In genomic region chr12:12975322-12976077, GRCh38 we compare ENCODE assay signal across 9 cellular contexts. TPM values are rescaled to one million over a fixed set of nuclear protein-coding genes. Genes with fewer than 3 reads are reported as not detected.
A peak's percentile ranks its signal among the peaks of the same experiment; 100 is the strongest.
DNase-seq lines count a peak whose midpoint lies in the region; ATAC-seq, FAIRE-seq and TF ChIP-seq lines count a peak whose summit lies in the region.
"Had no signal": no experiment of that assay in that cellular context is flagged by ENCODE, and none has a peak within 500 bp of the region (broad histone marks: within the 10 kb centered on the region; RNA-seq: fewer than 3 reads in every experiment).

No MANE protein-coding gene starts in this region.

- H3K79me2 ChIP-seq in DND-41 (ENCODE audit: insufficient read depth, low read length) (no peaks in the 10 kb centered on the region), Karpas-422 (ENCODE audit: low read length) (no peaks in the 10 kb centered on the region)

- DNase-seq in DND-41 (no peak), Karpas-422 (peak; percentile 72), astrocyte of the cerebellum (ENCODE audit: low read depth) (no peak), left kidney (ENCODE audit: low read depth, low spot score) (peak; percentile 69), kidney (no peak), frontal cortex (ENCODE audit: low spot score in 2 of 2) (no peak)

- FAIRE-seq in kidney (lab: Jason Lieb, UNC) (no peak), frontal cortex (lab: Jason Lieb, UNC) (no peak)

- H4K20me1 ChIP-seq in DND-41 (ENCODE audit: insufficient read depth, low read length): no peaks in the 10 kb centered on the region
- no peaks in the 10 kb centered on the region for H4K20me1 ChIP-seq in Karpas-422 (ENCODE audit: insufficient read depth, low read depth, low read length)

- H3K9me3 ChIP-seq in DND-41 (ENCODE audit: insufficient read depth, low read length, severe bottlenecking) (peaks cover 8% of the 10 kb centered on the region), Karpas-422 (ENCODE audit: low read length) (no peaks in the 10 kb centered on the region), kidney (ENCODE audit: control insufficient read depth in 1 of 2, low read length in 2 of 2) (peaks cover 0 to 6% of the 10 kb centered on the region in 2 donors)

- intact Hi-C loops in kidney (cut with DNase I): no loop called here

- H3K27me3 ChIP-seq in DND-41 (ENCODE audit: insufficient read depth, low read length, poor library complexity) (peaks cover 3% of the 10 kb centered on the region), Karpas-422 (ENCODE audit: low read length) (no peaks in the 10 kb centered on the region)

- H3K4me1 ChIP-seq in DND-41 (ENCODE audit: insufficient read depth, low read length): no peaks in the 10 kb centered on the region
- H3K4me1 ChIP-seq in Karpas-422 (ENCODE audit: low read length): no peaks in the 10 kb centered on the region
- no peaks in the 10 kb centered on the region for H3K4me1 ChIP-seq in kidney (ENCODE audit: control insufficient read depth in 1 of 2, insufficient read depth in 1 of 2, low read depth in 1 of 2, low read length in 2 of 2)

- H2AFZ ChIP-seq in DND-41 (ENCODE audit: low read depth, low read length) (no peak overlapping the region), Karpas-422 (ENCODE audit: low read length) (no peak overlapping the region)

- TF ChIP-seq CTCF in DND-41 (IDR thresholded peaks at IDR 0.05; ENCODE audit: borderline replicate concordance, extremely low read depth, low read length, poor library complexity, severe bottlenecking) (peak; percentile 42), astrocyte of the cerebellum (IDR thresholded peaks at IDR 0.05; ENCODE audit: low read depth, low read length, missing control alignments) (peak; percentile 58), kidney (IDR thresholded peaks at IDR 0.05; ENCODE audit: borderline replicate concordance, extremely low read depth, insufficient read depth) (no peak)

- H3K9me2 ChIP-seq in Karpas-422 (replicated peaks; ENCODE audit: insufficient read depth, low read length): no peaks in the 10 kb centered on the region

- ATAC-seq in DND-41 (ENCODE audit: insufficient read depth, low read depth) (no peak), HG02938 (IDR thresholded peaks at IDR 0.05; ENCODE audit: unreplicated experiment) (no peak), GM19455 (IDR thresholded peaks at IDR 0.05; ENCODE audit: unreplicated experiment) (no peak)

- H3K4me2 ChIP-seq in DND-41 (ENCODE audit: insufficient read depth, low read length) (no peak overlapping the region), Karpas-422 (ENCODE audit: low read depth, low read length, poor library complexity, severe bottlenecking) (no peak overlapping the region)

- in situ Hi-C loops in astrocyte of the cerebellum (cut with HindIII; ENCODE audit: low sequenced_read_pairs): no loop called here

- H3K9ac ChIP-seq in DND-41 (ENCODE audit: low read depth, low read length): no peak overlapping the region
- H3K9ac ChIP-seq in Karpas-422 (ENCODE audit: low read length): no peak overlapping the region
- H3K9ac ChIP-seq in kidney (ENCODE audit: low read length in 2 of 2): no peak overlapping the region

- H3K27ac ChIP-seq in DND-41 (ENCODE audit: low read length) (no peak overlapping the region), Karpas-422 (ENCODE audit: low read length) (no peak overlapping the region), kidney (ENCODE audit: low read depth in 2 of 2, low read length in 2 of 2) (no peak overlapping the region)

- H3K36me3 ChIP-seq in DND-41 (ENCODE audit: insufficient read depth, low read length) (no peaks in the 10 kb centered on the region), Karpas-422 (ENCODE audit: insufficient read depth, low read length) (no peaks in the 10 kb centered on the region), kidney (ENCODE audit: control insufficient read depth in 1 of 2, insufficient read depth in 2 of 2, low read length in 2 of 2) (peaks cover 24 to 48% of the 10 kb centered on the region in 2 donors)

- no peak overlapping the region for H3K4me3 ChIP-seq in DND-41 (ENCODE audit: low read depth in 1 of 2, low read length in 2 of 2)
- no peak overlapping the region for H3K4me3 ChIP-seq in Karpas-422 (ENCODE audit: low read length)
- H3K4me3 ChIP-seq in astrocyte of the cerebellum (ENCODE audit: low read depth, low read length): no peak overlapping the region
- H3K4me3 ChIP-seq in kidney (ENCODE audit: low read length in 2 of 2): no peak overlapping the region

RNA-seq across cellular contexts. Expression of gene GPRC5D, which starts 23.5 kb away (rescaled TPM):
- total RNA-seq in Karpas-422 (2014; rRNA removed; shearing (Covaris generic); ENCODE audit: low replicate concordance): not detected in 2 replicates
- total RNA-seq in kidney (0.25 TPM), frontal cortex (not detected)
- not detected for polyA plus RNA-seq in kidney (ENCODE audit: insufficient read depth, low read depth, low replicate concordance)
- total RNA-seq: neural crest cell had no signal

RNA-seq across cellular contexts. Expression of gene HEBP1, which starts 24.6 kb away (rescaled TPM):
- total RNA-seq in Karpas-422 (2014; rRNA removed; shearing (Covaris generic); ENCODE audit: low replicate concordance): 0.22 and 0.34 TPM in 2 replicates
- 66.8 TPM for total RNA-seq in kidney
- polyA plus RNA-seq in kidney (ENCODE audit: insufficient read depth, low read depth, low replicate concordance): 142 TPM
- total RNA-seq in frontal cortex: 3.3 TPM

Comparison
In these comparisons a context has a peak if more than half of its experiments do, and no peak if none do; other contexts are left out.
1. DNase-seq: peak in Karpas-422 (single experiment) and left kidney (single experiment); none in DND-41 (single experiment), astrocyte of the cerebellum (single experiment), kidney (single experiment) and frontal cortex (0 of 2).
2. RNA of gene HEBP1, which starts 24.6 kb away (total RNA-seq): 66.8 TPM in kidney (single experiment); 3.3 TPM in frontal cortex (single experiment) and 0.22 to 0.34 TPM in Karpas-422; every median in the first group is over 10 times any median in the second.